ENCODE assay signal across 31 cellular contexts in the genomic region with DNA sequence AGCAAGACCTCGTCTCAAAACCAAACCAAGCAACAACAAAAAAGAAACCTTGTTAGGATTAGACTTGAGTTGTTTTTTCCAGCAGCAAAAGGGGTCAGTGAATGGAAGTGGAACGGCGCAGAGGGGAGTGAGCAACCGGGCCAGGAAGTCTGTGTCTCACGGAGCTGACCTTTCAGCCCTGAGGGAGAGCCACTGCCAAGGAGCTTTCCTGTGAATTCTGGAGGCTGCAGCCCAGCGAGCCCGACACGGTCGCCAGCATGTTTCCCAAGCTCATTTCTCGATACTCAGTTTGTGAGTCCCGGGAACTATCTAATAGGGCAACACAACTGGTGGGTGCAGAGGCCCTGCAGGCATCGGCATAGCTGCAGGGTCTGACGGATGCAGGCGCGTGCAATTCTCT. TPM values are rescaled to one million over a fixed set of nuclear protein-coding genes. Genes with fewer than 3 reads are reported as not detected.
"Had no signal": no experiment of that assay in that cellular context is flagged by ENCODE, and none has a peak within 500 bp of the region (broad histone marks: within the 10 kb centered on the region; RNA-seq: fewer than 3 reads in every experiment).

No MANE protein-coding gene starts in this region.

- H3K27ac ChIP-seq: ascending aorta, brain microvascular endothelial cell, gastroesophageal sphincter, sigmoid colon had no signal

- H3K4me2 ChIP-seq: smooth muscle cell had no signal

- H3K9me3 Mint-ChIP-seq: activated naive CD4-positive, alpha-beta T cell treated with anti-CD3 and anti-CD28 coated beads, Interleukin-2, amount 50 U/mL, for 24 hours; activated T-cell treated with anti-CD3 and anti-CD28 coated beads, Interleukin-2, amount 50 U/mL, for 72 hours; effector memory CD8-positive, alpha-beta T cell had no signal

- H3K4me1 ChIP-seq: testis had no signal

- H3K27ac Mint-ChIP-seq: activated CD4-positive, alpha-beta memory T cell treated with anti-CD3 and anti-CD28 coated beads for 36 hours; activated naive CD4-positive, alpha-beta T cell treated with anti-CD3 and anti-CD28 coated beads, Interleukin-2, amount 50 U/mL, for 24 hours; activated T-cell treated with anti-CD3 and anti-CD28 coated beads, Interleukin-2, amount 50 U/mL, for 72 hours; effector memory CD8-positive, alpha-beta T cell; T-helper 17 cell had no signal

- H3K9me3 ChIP-seq: sigmoid colon, testis had no signal

- H3K4me1 Mint-ChIP-seq: activated naive CD4-positive, alpha-beta T cell treated with anti-CD3 and anti-CD28 coated beads, Interleukin-2, amount 50 U/mL, for 24 hours had no signal

- ATAC-seq: activated T-cell treated with anti-CD3 and anti-CD28 coated beads, Interleukin-2, amount 50 U/mL, for 72 hours; effector memory CD8-positive, alpha-beta T cell; gastroesophageal sphincter; left colon; T-helper 17 cell had no signal

- H3K4me3 ChIP-seq: adrenal gland, ascending aorta, esophagus squamous epithelium, gastroesophageal sphincter, sigmoid colon, smooth muscle cell, testis had no signal

- DNase-seq: activated CD4-positive, alpha-beta memory T cell treated with anti-CD3 and anti-CD28 coated beads for 36 hours; activated CD4-positive, alpha-beta T cell treated with anti-CD3 and anti-CD28 coated beads for 48 hours; activated CD4-positive, CD25-positive, alpha-beta regulatory T cell; activated effector memory CD4-positive, alpha-beta T cell treated with Interleukin-2 at 50 U/mL for 16 hours; activated T-cell treated with anti-CD3 and anti-CD28 coated beads, Interleukin-2, amount 50 U/mL, for 72 hours; brain microvascular endothelial cell; central memory CD4-positive, alpha-beta T cell; dorsolateral prefrontal cortex; effector memory CD8-positive, alpha-beta T cell; esophagus squamous epithelium; head of caudate nucleus; islet precursor cell; left colon; mesenchymal stem cell; naive B cell; occipital lobe; sigmoid colon; stimulated activated CD4-positive, alpha-beta T cell treated with anti-CD3 and anti-CD28 coated beads, Interleukin-15, amount 100 ng/mL, for 24 hours; stimulated activated naive CD4-positive, alpha-beta T cell; SW 1271; T-helper 17 cell; testis; trophoblast cell had no signal

- H3K36me3 ChIP-seq: adrenal gland had no signal

- H3K27me3 Mint-ChIP-seq: activated CD4-positive, alpha-beta memory T cell treated with anti-CD3 and anti-CD28 coated beads for 36 hours; activated naive CD4-positive, alpha-beta T cell treated with anti-CD3 and anti-CD28 coated beads, Interleukin-2, amount 50 U/mL, for 24 hours; effector memory CD8-positive, alpha-beta T cell; naive B cell; T-helper 17 cell had no signal

- H3K27me3 ChIP-seq: adrenal gland, ascending aorta, brain microvascular endothelial cell, dorsolateral prefrontal cortex, esophagus squamous epithelium, gastroesophageal sphincter, sigmoid colon, testis had no signal

- H3K4me3 Mint-ChIP-seq: activated CD4-positive, alpha-beta memory T cell treated with anti-CD3 and anti-CD28 coated beads for 36 hours; activated naive CD4-positive, alpha-beta T cell treated with anti-CD3 and anti-CD28 coated beads, Interleukin-2, amount 50 U/mL, for 24 hours; activated T-cell treated with anti-CD3 and anti-CD28 coated beads, Interleukin-2, amount 50 U/mL, for 72 hours; effector memory CD8-positive, alpha-beta T cell; naive B cell; T-helper 17 cell had no signal

- FAIRE-seq: colon had no signal

RNA-seq across cellular contexts. Expression of gene TMEM204, which starts 20.7 kb away (rescaled TPM):
- total RNA-seq: SK-MEL-5 had no signal
- polyA plus RNA-seq: neural cell had no signal

RNA-seq across cellular contexts. Expression of gene PTX4, which starts 24.0 kb away (rescaled TPM):
- total RNA-seq: activated CD4-positive, alpha-beta memory T cell treated with anti-CD3 and anti-CD28 coated beads for 36 hours; activated T-cell treated with anti-CD3 and anti-CD28 coated beads, Interleukin-2, amount 50 U/mL, for 72 hours; ascending aorta; esophagus squamous epithelium; left colon; occipital lobe; sigmoid colon; SK-MEL-5; smooth muscle cell; T-helper 17 cell had no signal
- polyA plus RNA-seq: neural cell, sigmoid colon, smooth muscle cell had no signal
